Comparison of ENCODE assay signal across 11 cellular contexts in the genomic region with DNA sequence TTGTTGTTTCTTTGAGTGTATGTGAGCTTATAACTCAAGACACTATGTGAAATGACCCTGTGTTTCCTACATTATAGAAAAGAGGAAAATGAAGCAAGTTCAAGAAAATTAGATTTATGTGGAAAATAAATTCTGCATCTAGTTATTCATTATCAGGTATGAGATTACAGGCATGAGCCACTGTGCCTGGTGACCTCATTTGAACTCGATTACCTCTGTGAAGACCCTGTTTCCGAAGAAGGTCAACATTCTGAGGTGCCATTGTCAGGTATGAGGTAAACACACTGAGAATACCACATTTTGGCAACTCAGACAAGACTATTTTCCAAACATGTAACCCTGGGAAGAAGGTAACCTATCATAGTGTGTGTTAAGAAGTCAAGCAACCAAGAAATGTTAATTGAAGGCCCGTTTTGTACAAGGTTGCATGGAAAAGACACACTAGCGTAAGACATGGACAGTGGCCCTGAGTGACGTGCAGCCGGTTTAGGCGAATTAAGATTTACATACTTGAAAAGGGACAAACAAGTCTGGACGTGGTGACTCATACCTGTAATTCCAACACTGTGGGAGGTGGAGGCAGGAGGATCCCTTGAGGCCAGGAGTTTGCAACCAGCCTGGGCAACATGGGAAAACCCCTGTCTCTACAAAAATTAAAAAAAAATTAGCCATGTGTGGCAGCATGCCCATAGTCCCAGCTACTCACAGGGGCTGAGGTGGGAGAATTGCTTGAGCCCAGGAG.
DNase-seq lines count a peak whose midpoint lies in the region; ATAC-seq, FAIRE-seq and TF ChIP-seq lines count a peak whose summit lies in the region.
"Had no signal": no experiment of that assay in that cellular context is flagged by ENCODE, and none has a peak within 500 bp of the region (broad histone marks: within the 10 kb centered on the region; RNA-seq: fewer than 3 reads in every experiment).

No MANE protein-coding gene starts in this region.

- DNase-seq in RCC 7860 (ENCODE audit: low spot score) (peak; percentile 79), fibroblast of villous mesenchyme (ENCODE audit: low read depth) (peak; percentile 50), type B pancreatic cell (ENCODE audit: extremely low spot score, unreplicated experiment) (no peak), sciatic nerve (ENCODE audit: low spot score) (no peak)
- DNase-seq in stimulated activated CD8-positive, alpha-beta memory T cell treated with anti-CD3 and anti-CD28 coated beads, Interleukin-4, amount 100 ng/mL, for 48 hours: no peak
- no peak for DNase-seq in CD4-positive, alpha-beta T cell
- DNase-seq: activated effector memory CD4-positive, alpha-beta T cell treated with Interleukin-2 at 50 U/mL for 16 hours; NCI-H1105; NK-92 treated with Interleukin-12 subunit alpha and Interleukin-12 subunit beta, amount 100 ng/mL, for 24 hours; nucleus accumbens had no signal

- no peaks in the 10 kb centered on the region for H3K27me3 ChIP-seq in CD4-positive, alpha-beta T cell (ENCODE audit: control insufficient read depth, insufficient read depth, low read length)

- TF ChIP-seq CTCF in fibroblast of villous mesenchyme (IDR thresholded peaks at IDR 0.05; ENCODE audit: insufficient read depth, low read depth, low read length): no peak
- no peak for TF ChIP-seq CTCF in type B pancreatic cell (conservative IDR thresholded peaks at IDR 0.05)
- TF ChIP-seq CTCF in CD4-positive, alpha-beta T cell (IDR thresholded peaks at IDR 0.05): no peak

- CTCF ChIA-PET in CD4-positive, alpha-beta T cell (lab: Charles Lee): no interaction called here

- H3K27ac ChIP-seq in CD4-positive, alpha-beta T cell (ENCODE audit: low read depth, low read length): no peak overlapping the region

- H3K4me3 Mint-ChIP-seq in type B pancreatic cell: peak overlapping the region; percentile 9
- no peak overlapping the region for H3K4me3 Mint-ChIP-seq in CD4-positive, alpha-beta T cell

- H3K9me3 Mint-ChIP-seq in type B pancreatic cell: no peaks in the 10 kb centered on the region
- H3K9me3 Mint-ChIP-seq in CD4-positive, alpha-beta T cell: no peaks in the 10 kb centered on the region

- ATAC-seq in GM19043 (IDR thresholded peaks at IDR 0.05; ENCODE audit: low read depth, unreplicated experiment): peak; percentile 44
- no peak for ATAC-seq in CD4-positive, alpha-beta T cell (ENCODE audit: poor library complexity)
- no peak for ATAC-seq in sciatic nerve

- H3K36me3 Mint-ChIP-seq in type B pancreatic cell: peaks cover 21% of the 10 kb centered on the region
- H3K36me3 Mint-ChIP-seq in CD4-positive, alpha-beta T cell (ENCODE audit: low read depth): no peaks in the 10 kb centered on the region

- intact Hi-C loops in CD4-positive, alpha-beta T cell (cut with DNase I, micrococcal nuclease): no loop called here
- intact Hi-C loops in sciatic nerve (cut with DNase I): no loop called here

- peaks cover 74% of the 10 kb centered on the region for H3K4me1 Mint-ChIP-seq in type B pancreatic cell (ENCODE audit: unreplicated experiment)
- no peaks in the 10 kb centered on the region for H3K4me1 Mint-ChIP-seq in CD4-positive, alpha-beta T cell (ENCODE audit: low read depth)

- POLR2A ChIA-PET in CD4-positive, alpha-beta T cell (lab: Charles Lee): no interaction called here

- H3K27me3 Mint-ChIP-seq in type B pancreatic cell: no peaks in the 10 kb centered on the region
- peaks cover 7% of the 10 kb centered on the region for H3K27me3 Mint-ChIP-seq in CD4-positive, alpha-beta T cell

- peak overlapping the region; percentile 90 for H3K27ac Mint-ChIP-seq in type B pancreatic cell
- H3K27ac Mint-ChIP-seq in CD4-positive, alpha-beta T cell: no peak overlapping the region

- H3K4me3 ChIP-seq in fibroblast of villous mesenchyme (ENCODE audit: low read depth, low read length): no peak overlapping the region

- peak; percentile 81 for FAIRE-seq in RCC 7860 (lab: Jason Lieb, UNC)

- no peaks in the 10 kb centered on the region for H3K9me3 ChIP-seq in CD4-positive, alpha-beta T cell (ENCODE audit: control insufficient read depth, low read length)

Comparison
In these comparisons a context has a peak if more than half of its experiments do, and no peak if none do; other contexts are left out.
1. DNase-seq: peak in RCC 7860 (single experiment) and fibroblast of villous mesenchyme (single experiment); none in type B pancreatic cell (single experiment), stimulated activated CD8-positive, alpha-beta memory T cell treated with anti-CD3 and anti-CD28 coated beads, Interleukin-4, amount 100 ng/mL, for 48 hours (single experiment), CD4-positive, alpha-beta T cell (0 of 10) and sciatic nerve (single experiment).